In the genomic region with DNA sequence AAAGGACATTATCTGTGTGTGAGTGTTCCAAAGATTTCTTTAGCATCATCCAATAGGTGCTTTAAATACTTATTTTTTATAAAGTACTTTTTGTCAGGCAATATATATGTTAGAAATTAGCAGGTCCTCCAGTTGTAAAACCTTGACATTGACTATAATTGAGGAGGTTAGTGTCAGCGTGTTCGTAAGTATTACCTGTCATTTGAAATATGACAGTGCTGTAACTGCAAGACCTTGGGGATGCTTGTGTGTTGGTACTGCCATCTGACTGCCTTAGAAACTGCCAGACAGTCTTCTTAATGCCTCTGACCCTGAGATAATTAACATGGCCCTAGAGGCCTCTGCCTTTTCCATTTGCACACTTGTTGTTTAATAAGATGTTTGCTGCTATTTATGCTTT, we compare ENCODE assay signal across 26 cellular contexts.
"Had no signal": no experiment of that assay in that cellular context is flagged by ENCODE, and none has a peak within 500 bp of the region (broad histone marks: within the 10 kb centered on the region; RNA-seq: fewer than 3 reads in every experiment).

No MANE protein-coding gene starts in this region.

- H3K4me2 ChIP-seq: neural progenitor cell had no signal

- H3K27me3 ChIP-seq: neural progenitor cell, ovary, right lobe of liver, sigmoid colon, stomach, thyroid gland, tibial nerve, upper lobe of left lung, vagina had no signal

- ATAC-seq: natural killer cell treated with Interleukin-12 subunit alpha and Interleukin-12 subunit beta and Interleukin-15 and Interleukin-18, amount 100 ng/mL, for 72 hours; psoas muscle; right cardiac atrium; right lobe of liver; stimulated activated effector memory CD8-positive, alpha-beta T cell treated with anti-CD3 and anti-CD28 coated beads, Interleukin-12 subunit alpha, Interleukin-12 subunit beta, amount 100 ng/mL, for 72 hours; stimulated activated naive B cell treated with anti-CD40 and anti-IgM and Interleukin-4, amounts not matched to agents 10 μg/mL and 1 μg/mL and 100 μg/mL, for 72 hours had no signal

- H3K4me3 ChIP-seq: neural progenitor cell, ovary, psoas muscle, right lobe of liver, sigmoid colon, stomach, thoracic aorta, thyroid gland, tibial nerve, upper lobe of left lung, vagina had no signal

- H3K9me3 ChIP-seq: ovary, psoas muscle, right lobe of liver, sigmoid colon, stomach, thoracic aorta, thyroid gland, upper lobe of left lung, vagina had no signal

- H3K36me3 ChIP-seq: neural progenitor cell, ovary, right lobe of liver, sigmoid colon, stomach, thoracic aorta, thyroid gland, tibial nerve, upper lobe of left lung, vagina had no signal

- H2AFZ ChIP-seq: neural progenitor cell, parathyroid adenoma had no signal

- H3K27ac ChIP-seq: neural progenitor cell, ovary, parathyroid adenoma, psoas muscle, right lobe of liver, sigmoid colon, stomach, thoracic aorta, thyroid gland, tibial nerve, upper lobe of left lung, vagina had no signal

- DNase-seq: nephron progenitor cell; occipital lobe; ovary; posterior cingulate gyrus; psoas muscle; right cardiac atrium; right lobe of liver; sigmoid colon; small intestine; stimulated activated CD4-positive, alpha-beta T cell treated with anti-CD3 and anti-CD28 coated beads, Interleukin-15, amount 100 ng/mL, for 24 hours; stimulated activated CD4-positive, alpha-beta T cell treated with anti-CD3 and anti-CD28 coated beads, Interleukin-2, amount 100 ng/mL, for 24 hours; stimulated activated CD4-positive, alpha-beta T cell treated with anti-CD3 and anti-CD28 coated beads, Interleukin-2, amount 100 ng/mL, for 48 hours; stimulated activated CD4-positive, alpha-beta T cell treated with anti-CD3 and anti-CD28 coated beads, Interleukin-4, amount 100 ng/mL, for 24 hours; stimulated activated naive B cell treated with anti-CD40 and anti-IgM and Interleukin-4, amounts not matched to agents 10 μg/mL and 1 μg/mL and 100 μg/mL, for 72 hours; stimulated activated naive CD4-positive, alpha-beta T cell treated with Interleukin-2 at 50 U/mL for 16 hours; stomach; thyroid gland; trophoblast cell; upper lobe of left lung had no signal

- H3K79me2 ChIP-seq: parathyroid adenoma had no signal

- H3K9ac ChIP-seq: neural progenitor cell, parathyroid adenoma had no signal
